8 cellular contexts compared by ENCODE assay signal in the genomic region with DNA sequence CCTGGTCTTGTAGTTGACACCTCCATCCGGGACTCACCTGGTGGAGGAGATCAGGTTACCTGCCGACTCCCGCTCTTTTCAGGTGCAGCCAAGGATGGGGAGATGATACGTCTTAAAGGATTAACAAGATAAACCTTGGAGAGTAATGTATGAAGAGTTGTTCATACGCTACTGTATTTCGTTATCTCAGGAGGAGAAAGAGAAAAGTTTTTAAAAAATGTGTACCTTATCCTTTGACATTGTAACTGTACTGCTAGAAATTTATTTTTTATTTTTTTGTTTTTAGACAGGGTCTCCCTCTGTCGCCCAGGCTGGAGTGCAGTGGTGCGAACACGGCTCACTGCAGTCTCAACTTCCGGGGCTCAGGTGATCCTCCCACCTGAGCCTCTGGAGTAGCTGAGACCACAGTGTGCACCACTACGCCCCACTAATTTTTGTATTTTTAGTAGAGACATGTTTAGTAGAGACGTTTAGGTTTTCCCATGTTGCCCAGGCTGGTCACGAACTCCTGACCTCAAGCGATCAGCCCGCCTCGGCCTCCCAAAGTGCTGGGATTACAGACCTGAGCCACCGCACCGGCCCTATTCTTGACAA. TPM values are rescaled to one million over a fixed set of nuclear protein-coding genes. Genes with fewer than 3 reads are reported as not detected.
DNase-seq lines count a peak whose midpoint lies in the region; TF ChIP-seq lines count a peak whose summit lies in the region.

No MANE protein-coding gene starts in this region.

- peaks cover 5% of the 10 kb centered on the region for H3K27me3 Mint-ChIP-seq in glutamatergic neuron (ENCODE audit: unreplicated experiment)

- H3K4me3 ChIP-seq in SJSA1 (peak overlapping the region; percentile 100), smooth muscle cell (peak overlapping the region; percentile 93)

- H3K4me3 Mint-ChIP-seq in glutamatergic neuron (ENCODE audit: unreplicated experiment): peak overlapping the region; percentile 86

- H3K27me3 ChIP-seq in SJSA1 (replicated peaks) (no peaks in the 10 kb centered on the region), smooth muscle cell (ENCODE audit: low read depth) (no peaks in the 10 kb centered on the region)

- peak overlapping the region; percentile 90 for H3K4me2 ChIP-seq in smooth muscle cell

- peak overlapping the region; percentile 44 for H2AFZ ChIP-seq in smooth muscle cell (ENCODE audit: low read depth)

- H3K4me1 ChIP-seq in SJSA1 (replicated peaks) (peaks cover 53% of the 10 kb centered on the region), smooth muscle cell (ENCODE audit: low read depth) (peaks cover 15% of the 10 kb centered on the region)

- H4K20me1 ChIP-seq in smooth muscle cell (ENCODE audit: low read depth): peaks cover 36% of the 10 kb centered on the region

- H3K9ac ChIP-seq in smooth muscle cell (ENCODE audit: low read depth): peak overlapping the region; percentile 36

- H3K36me3 ChIP-seq in SJSA1 (peaks cover 17% of the 10 kb centered on the region), smooth muscle cell (ENCODE audit: low read depth) (no peaks in the 10 kb centered on the region)

- no peak for TF ChIP-seq CTCF in glutamatergic neuron (IDR thresholded peaks at IDR 0.05; ENCODE audit: partially characterized antibody, unreplicated experiment)
- no peak for TF ChIP-seq CTCF in smooth muscle cell (IDR thresholded peaks at IDR 0.05; ENCODE audit: borderline replicate concordance, insufficient read depth, poor library complexity, severe bottlenecking)
- no peak for TF ChIP-seq CTCF in GM20000 (IDR thresholded peaks at IDR 0.05; ENCODE audit: extremely low read depth, missing control alignments)

- H3K27ac ChIP-seq in SJSA1 (peak overlapping the region; percentile 88), smooth muscle cell (ENCODE audit: low read depth) (peak overlapping the region; percentile 33)

- 52% methylated on average over 18 of the region's 18 CpGs for WGBS in smooth muscle cell (ENCODE audit: low lambda C conversion rate)

- peaks cover 8% of the 10 kb centered on the region for H3K4me1 Mint-ChIP-seq in glutamatergic neuron (ENCODE audit: low read depth, unreplicated experiment)

- peaks cover 32% of the 10 kb centered on the region for H3F3A ChIP-seq in smooth muscle cell (ENCODE audit: low read depth)

- H3K9me3 Mint-ChIP-seq in glutamatergic neuron (ENCODE audit: unreplicated experiment): peaks cover 5% of the 10 kb centered on the region

- H3K27ac Mint-ChIP-seq in glutamatergic neuron (ENCODE audit: unreplicated experiment): peak overlapping the region; percentile 55

- peaks cover 38% of the 10 kb centered on the region for H3K79me2 ChIP-seq in smooth muscle cell (ENCODE audit: low read depth)

- H3K36me3 Mint-ChIP-seq in glutamatergic neuron (ENCODE audit: unreplicated experiment): no peaks in the 10 kb centered on the region

- no peaks in the 10 kb centered on the region for H3K9me3 ChIP-seq in SJSA1 (replicated peaks)
- H3K9me3 ChIP-seq in smooth muscle cell (replicated peaks; ENCODE audit: low read depth): no peaks in the 10 kb centered on the region

- DNase-seq in NCI-H748 (lab: John Stamatoyannopoulos, UW; ENCODE audit: unreplicated experiment): peak; percentile 79
- no peak for DNase-seq in NCI-H748 treated with DMSO at 0.1 percent for 48 hours (lab: John Stamatoyannopoulos, UW)
- peak in 1 of 2 experiments; percentile 32 for DNase-seq in SJSA1 (ENCODE audit: low read depth in 1 of 2, low spot score in 2 of 2)
- DNase-seq in glutamatergic neuron: no peak
- DNase-seq in smooth muscle cell (lab: John Stamatoyannopoulos, UW; ENCODE audit: unreplicated experiment): no peak
- no peak for DNase-seq in GM20000 (ENCODE audit: low spot score)
- no peak for DNase-seq in NCI-H345 treated with DMSO at 0.1 percent for 48 hours (lab: John Stamatoyannopoulos, UW; ENCODE audit: unreplicated experiment)
- no peak for DNase-seq in activated CD4-positive, alpha-beta T cell treated with anti-CD3 and anti-CD28 coated beads, Interleukin-2, amount 50 U/mL, for 48 hours

RNA-seq across cellular contexts. Expression of a gene that starts 0.8 kb away (rescaled TPM):
- 57.3 and 101 TPM in 2 replicates for total RNA-seq in SJSA1 (2014; rRNA removed; shearing (Covaris generic))
- total RNA-seq in glutamatergic neuron (ENCODE audit: unreplicated experiment): 33.3 TPM
- total RNA-seq in smooth muscle cell: 91.2 and 102 TPM in 2 replicates
- 38.9 and 40.1 TPM in 2 replicates for polyA plus RNA-seq in smooth muscle cell
